ENCODE assay signal across 26 cellular contexts in the genomic region with DNA sequence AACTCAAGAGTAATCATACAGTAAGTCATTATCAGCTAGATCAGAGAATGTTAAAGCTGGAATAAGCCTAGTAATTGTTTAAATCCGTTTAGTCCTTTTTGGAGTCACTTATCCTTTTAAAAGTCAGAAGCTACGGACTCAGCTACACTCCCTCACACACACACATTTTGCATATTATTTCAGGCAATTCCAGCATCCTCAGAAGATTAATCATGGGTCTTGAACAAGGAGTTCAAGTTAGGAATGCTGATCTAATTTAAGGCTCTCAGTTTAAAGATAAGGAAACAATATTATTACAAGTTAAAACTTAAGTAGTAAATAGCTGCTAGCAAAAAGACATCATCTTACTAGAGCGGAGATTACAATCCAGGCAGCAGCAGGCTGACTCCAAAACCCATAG.
"Had no signal": no experiment of that assay in that cellular context is flagged by ENCODE, and none has a peak within 500 bp of the region (broad histone marks: within the 10 kb centered on the region; RNA-seq: fewer than 3 reads in every experiment).

No MANE protein-coding gene starts in this region.

- H3K36me3 ChIP-seq: gastroesophageal sphincter, left ventricle myocardium inferior, lower lobe of right lung, tibial nerve, upper lobe of right lung, vagina had no signal

- ATAC-seq: esophagus mucosa; gastroesophageal sphincter; lower lobe of right lung; psoas muscle; sciatic nerve; stimulated activated naive B cell treated with anti-CD40 and anti-IgM and Interleukin-4, amounts not matched to agents 10 μg/mL and 1 μg/mL and 100 μg/mL, for 72 hours; stimulated activated naive CD8-positive, alpha-beta T cell treated with anti-CD3 and anti-CD28 coated beads, Interleukin-15, amount 100 ng/mL, for 72 hours; upper lobe of right lung had no signal

- DNase-seq: cortex of kidney; dorsolateral prefrontal cortex; effector memory CD4-positive, alpha-beta T cell; foreskin fibroblast; glutamatergic neuron; left ventricle myocardium inferior; lower lobe of right lung; psoas muscle; retina; stimulated activated CD4-positive, alpha-beta T cell treated with anti-CD3 and anti-CD28 coated beads, Interleukin-2, amount 100 ng/mL, for 24 hours; stimulated activated CD4-positive, alpha-beta T cell treated with anti-CD3 and anti-CD28 coated beads, Interleukin-4, amount 100 ng/mL, for 4 hours; stimulated activated naive B cell treated with anti-CD40 and anti-IgM and Interleukin-4, amounts not matched to agents 10 μg/mL and 1 μg/mL and 100 μg/mL, for 72 hours; stimulated activated naive CD8-positive, alpha-beta T cell treated with anti-CD3 and anti-CD28 coated beads, Interleukin-15, amount 100 ng/mL, for 72 hours; testis; upper lobe of right lung had no signal

- H3K9me3 Mint-ChIP-seq: memory B cell; mesothelial cell of epicardium; nephron; stimulated activated naive B cell treated with anti-CD40 and anti-IgM and Interleukin-4, amounts not matched to agents 10 μg/mL and 1 μg/mL and 100 μg/mL, for 72 hours; stimulated activated naive CD8-positive, alpha-beta T cell treated with anti-CD3 and anti-CD28 coated beads, Interleukin-15, amount 100 ng/mL, for 72 hours had no signal

- H3K27me3 ChIP-seq: dorsolateral prefrontal cortex, gastroesophageal sphincter, testis, tibial nerve, upper lobe of right lung, vagina had no signal

- H3K9me3 ChIP-seq: gastroesophageal sphincter, left ventricle myocardium inferior, lower lobe of right lung, psoas muscle, testis, tibial nerve, upper lobe of right lung, vagina had no signal

- H3K4me3 Mint-ChIP-seq: memory B cell; mesothelial cell of epicardium; nephron; stimulated activated naive B cell treated with anti-CD40 and anti-IgM and Interleukin-4, amounts not matched to agents 10 μg/mL and 1 μg/mL and 100 μg/mL, for 72 hours; stimulated activated naive CD8-positive, alpha-beta T cell treated with anti-CD3 and anti-CD28 coated beads, Interleukin-15, amount 100 ng/mL, for 72 hours had no signal

- H3K27ac Mint-ChIP-seq: mesothelial cell of epicardium; nephron; stimulated activated naive B cell treated with anti-CD40 and anti-IgM and Interleukin-4, amounts not matched to agents 10 μg/mL and 1 μg/mL and 100 μg/mL, for 72 hours; stimulated activated naive CD8-positive, alpha-beta T cell treated with anti-CD3 and anti-CD28 coated beads, Interleukin-15, amount 100 ng/mL, for 72 hours had no signal

- H3K36me3 Mint-ChIP-seq: memory B cell; stimulated activated naive B cell treated with anti-CD40 and anti-IgM and Interleukin-4, amounts not matched to agents 10 μg/mL and 1 μg/mL and 100 μg/mL, for 72 hours had no signal

- H3K27me3 Mint-ChIP-seq: memory B cell; stimulated activated naive B cell treated with anti-CD40 and anti-IgM and Interleukin-4, amounts not matched to agents 10 μg/mL and 1 μg/mL and 100 μg/mL, for 72 hours; stimulated activated naive CD8-positive, alpha-beta T cell treated with anti-CD3 and anti-CD28 coated beads, Interleukin-15, amount 100 ng/mL, for 72 hours had no signal

- H3K4me3 ChIP-seq: dorsolateral prefrontal cortex, gastroesophageal sphincter, left ventricle myocardium inferior, lower lobe of right lung, psoas muscle, skin epidermis, testis, tibial nerve, upper lobe of right lung, vagina had no signal

- H3K4me1 ChIP-seq: gastroesophageal sphincter, left ventricle myocardium inferior, lower lobe of right lung, psoas muscle, testis, upper lobe of right lung, vagina had no signal

- H3K27ac ChIP-seq: dorsolateral prefrontal cortex, gastroesophageal sphincter, left ventricle myocardium inferior, lower lobe of right lung, psoas muscle, skin epidermis, testis, tibial nerve, upper lobe of right lung, vagina had no signal

- H3K4me1 Mint-ChIP-seq: memory B cell; nephron; stimulated activated naive B cell treated with anti-CD40 and anti-IgM and Interleukin-4, amounts not matched to agents 10 μg/mL and 1 μg/mL and 100 μg/mL, for 72 hours; stimulated activated naive CD8-positive, alpha-beta T cell treated with anti-CD3 and anti-CD28 coated beads, Interleukin-15, amount 100 ng/mL, for 72 hours had no signal

- FAIRE-seq: endometrium, keratinocyte had no signal
